ENCODE assay signal across 2 cellular contexts in the genomic region with DNA sequence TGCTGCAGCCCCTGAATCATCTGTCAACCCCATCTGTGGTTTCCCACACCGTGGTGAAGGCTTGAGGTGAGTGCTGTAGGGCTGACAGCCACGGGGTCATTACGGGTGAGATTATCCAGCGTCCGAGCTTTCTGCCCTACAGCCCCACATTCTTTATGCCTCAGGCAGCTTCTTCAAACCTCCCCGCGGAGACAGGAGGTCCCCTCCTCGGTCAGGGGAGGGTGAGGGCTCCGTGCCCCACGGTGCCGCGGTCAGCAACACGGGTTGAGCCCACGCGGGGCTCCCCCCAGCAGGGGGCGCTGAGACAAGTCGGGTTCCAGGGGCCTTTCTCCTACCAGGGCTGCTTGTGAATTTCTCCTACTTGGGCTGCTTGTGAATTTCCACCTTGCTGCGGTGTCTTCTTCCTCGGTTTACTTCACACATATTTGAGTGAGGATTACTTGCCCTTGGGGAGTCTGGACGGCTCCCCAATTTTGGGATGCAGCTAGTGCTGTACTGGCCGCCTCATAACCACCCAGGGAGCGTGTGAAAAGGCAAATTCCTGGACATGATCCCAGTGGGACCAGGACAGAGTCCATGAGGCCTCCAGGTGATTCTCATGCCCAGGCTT.
A peak's percentile ranks its signal among the peaks of the same experiment; 100 is the strongest.
TF ChIP-seq lines count a peak whose summit lies in the region.

No MANE protein-coding gene starts in this region.

TF ChIP-seq in Ishikawa, 13 proteins besides CTCF, POLR2A, EP300 and RAD21:
- TF ChIP-seq CREB1 (IDR thresholded peaks at IDR 0.05; ENCODE audit: low read depth) (no peak), TCF12 (IDR thresholded peaks at IDR 0.05; ENCODE audit: low read depth) (no peak), NFIC (IDR thresholded peaks at IDR 0.05) (no peak), CEBPB (IDR thresholded peaks at IDR 0.05) (no peak), EGR1 (IDR thresholded peaks at IDR 0.05) (no peak), YY1 (IDR thresholded peaks at IDR 0.05; ENCODE audit: low read depth) (no peak), ZBTB7A (IDR thresholded peaks at IDR 0.05; ENCODE audit: low read depth) (no peak), TEAD4 (IDR thresholded peaks at IDR 0.05) (no peak), FOXM1 (IDR thresholded peaks at IDR 0.05; ENCODE audit: borderline replicate concordance, low read depth) (no peak), TAF1 (IDR thresholded peaks at IDR 0.05; ENCODE audit: low read depth) (no peak)
- TF ChIP-seq, protein P1, sequence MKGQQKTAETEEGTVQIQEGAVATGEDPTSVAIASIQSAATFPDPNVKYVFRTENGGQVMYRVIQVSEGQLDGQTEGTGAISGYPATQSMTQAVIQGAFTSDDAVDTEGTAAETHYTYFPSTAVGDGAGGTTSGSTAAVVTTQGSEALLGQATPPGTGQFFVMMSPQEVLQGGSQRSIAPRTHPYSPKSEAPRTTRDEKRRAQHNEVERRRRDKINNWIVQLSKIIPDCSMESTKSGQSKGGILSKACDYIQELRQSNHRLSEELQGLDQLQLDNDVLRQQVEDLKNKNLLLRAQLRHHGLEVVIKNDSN (IDR thresholded peaks at IDR 0.05): no peak
- TF ChIP-seq, protein P2, sequence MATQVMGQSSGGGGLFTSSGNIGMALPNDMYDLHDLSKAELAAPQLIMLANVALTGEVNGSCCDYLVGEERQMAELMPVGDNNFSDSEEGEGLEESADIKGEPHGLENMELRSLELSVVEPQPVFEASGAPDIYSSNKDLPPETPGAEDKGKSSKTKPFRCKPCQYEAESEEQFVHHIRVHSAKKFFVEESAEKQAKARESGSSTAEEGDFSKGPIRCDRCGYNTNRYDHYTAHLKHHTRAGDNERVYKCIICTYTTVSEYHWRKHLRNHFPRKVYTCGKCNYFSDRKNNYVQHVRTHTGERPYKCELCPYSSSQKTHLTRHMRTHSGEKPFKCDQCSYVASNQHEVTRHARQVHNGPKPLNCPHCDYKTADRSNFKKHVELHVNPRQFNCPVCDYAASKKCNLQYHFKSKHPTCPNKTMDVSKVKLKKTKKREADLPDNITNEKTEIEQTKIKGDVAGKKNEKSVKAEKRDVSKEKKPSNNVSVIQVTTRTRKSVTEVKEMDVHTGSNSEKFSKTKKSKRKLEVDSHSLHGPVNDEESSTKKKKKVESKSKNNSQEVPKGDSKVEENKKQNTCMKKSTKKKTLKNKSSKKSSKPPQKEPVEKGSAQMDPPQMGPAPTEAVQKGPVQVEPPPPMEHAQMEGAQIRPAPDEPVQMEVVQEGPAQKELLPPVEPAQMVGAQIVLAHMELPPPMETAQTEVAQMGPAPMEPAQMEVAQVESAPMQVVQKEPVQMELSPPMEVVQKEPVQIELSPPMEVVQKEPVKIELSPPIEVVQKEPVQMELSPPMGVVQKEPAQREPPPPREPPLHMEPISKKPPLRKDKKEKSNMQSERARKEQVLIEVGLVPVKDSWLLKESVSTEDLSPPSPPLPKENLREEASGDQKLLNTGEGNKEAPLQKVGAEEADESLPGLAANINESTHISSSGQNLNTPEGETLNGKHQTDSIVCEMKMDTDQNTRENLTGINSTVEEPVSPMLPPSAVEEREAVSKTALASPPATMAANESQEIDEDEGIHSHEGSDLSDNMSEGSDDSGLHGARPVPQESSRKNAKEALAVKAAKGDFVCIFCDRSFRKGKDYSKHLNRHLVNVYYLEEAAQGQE (IDR thresholded peaks at IDR 0.05; ENCODE audit: low read depth): no peak
- TF ChIP-seq, protein P3, sequence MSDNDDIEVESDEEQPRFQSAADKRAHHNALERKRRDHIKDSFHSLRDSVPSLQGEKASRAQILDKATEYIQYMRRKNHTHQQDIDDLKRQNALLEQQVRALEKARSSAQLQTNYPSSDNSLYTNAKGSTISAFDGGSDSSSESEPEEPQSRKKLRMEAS (IDR thresholded peaks at IDR 0.05): no peak

TF ChIP-seq in H1, 55 proteins besides CTCF, POLR2A, EP300 and RAD21:
- TF ChIP-seq HDAC2 (IDR thresholded peaks at IDR 0.05; ENCODE audit: borderline replicate concordance in 1 of 2, low read depth in 2 of 2, low read length in 2 of 2) (peak; percentile 34 to 93; a peak in 1 of 4 replicates), SUZ12 (IDR thresholded peaks at IDR 0.05; ENCODE audit: low read length) (no peak; the same call in 1 of the 2 replicates), BACH1 (IDR thresholded peaks at IDR 0.05; ENCODE audit: low read length) (peak; percentile 74), BRCA1 (IDR thresholded peaks at IDR 0.05; ENCODE audit: low read depth, low read length) (no peak), TAF1 (IDR thresholded peaks at IDR 0.05; ENCODE audit: low read depth, low read length) (no peak), RFX5 (IDR thresholded peaks at IDR 0.05; ENCODE audit: borderline replicate concordance, low read depth, low read length) (no peak), CREB1 (IDR thresholded peaks at IDR 0.05) (no peak), GABPA (IDR thresholded peaks at IDR 0.05; ENCODE audit: borderline replicate concordance, insufficient read depth, low read length) (no peak), YY1 (IDR thresholded peaks at IDR 0.05; ENCODE audit: low read depth, low read length) (no peak), SRF (IDR thresholded peaks at IDR 0.05; ENCODE audit: low read depth, low read length) (no peak)
- TF ChIP-seq, protein P4, sequence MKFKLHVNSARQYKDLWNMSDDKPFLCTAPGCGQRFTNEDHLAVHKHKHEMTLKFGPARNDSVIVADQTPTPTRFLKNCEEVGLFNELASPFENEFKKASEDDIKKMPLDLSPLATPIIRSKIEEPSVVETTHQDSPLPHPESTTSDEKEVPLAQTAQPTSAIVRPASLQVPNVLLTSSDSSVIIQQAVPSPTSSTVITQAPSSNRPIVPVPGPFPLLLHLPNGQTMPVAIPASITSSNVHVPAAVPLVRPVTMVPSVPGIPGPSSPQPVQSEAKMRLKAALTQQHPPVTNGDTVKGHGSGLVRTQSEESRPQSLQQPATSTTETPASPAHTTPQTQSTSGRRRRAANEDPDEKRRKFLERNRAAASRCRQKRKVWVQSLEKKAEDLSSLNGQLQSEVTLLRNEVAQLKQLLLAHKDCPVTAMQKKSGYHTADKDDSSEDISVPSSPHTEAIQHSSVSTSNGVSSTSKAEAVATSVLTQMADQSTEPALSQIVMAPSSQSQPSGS (IDR thresholded peaks at IDR 0.05; ENCODE audit: low read length): no peak
